Comparison of ENCODE assay signal across 8 cellular contexts in genomic region chrX:140733766-140734342, GRCh38. TPM values are rescaled to one million over a fixed set of nuclear protein-coding genes. Genes with fewer than 3 reads are reported as not detected.
A peak's percentile ranks its signal among the peaks of the same experiment; 100 is the strongest.
DNase-seq lines count a peak whose midpoint lies in the region; ATAC-seq, FAIRE-seq and TF ChIP-seq lines count a peak whose summit lies in the region.

No MANE protein-coding gene starts in this region.

- no peak overlapping the region for H3K27ac ChIP-seq in OCI-LY3 (ENCODE audit: low read length)

- H2AFZ ChIP-seq in OCI-LY3 (ENCODE audit: low read depth, low read length): no peak overlapping the region

- no peak overlapping the region for H3K9ac ChIP-seq in OCI-LY3 (ENCODE audit: low read length)

- no peaks in the 10 kb centered on the region for H3K36me3 ChIP-seq in OCI-LY3 (replicated peaks; ENCODE audit: low read depth, low read length)

- no peaks in the 10 kb centered on the region for H3K4me1 ChIP-seq in OCI-LY3 (ENCODE audit: low read length)

- H3K4me3 ChIP-seq in OCI-LY3 (ENCODE audit: low read length): no peak overlapping the region

- FAIRE-seq in D721Med (lab: Jason Lieb, UNC): no peak

- peak; percentile 69 for TF ChIP-seq CTCF in D721Med (IDR thresholded peaks at IDR 0.05; ENCODE audit: insufficient read depth, missing control alignments)
- peak; percentile 62 for TF ChIP-seq CTCF in OCI-LY3 (IDR thresholded peaks at IDR 0.05; ENCODE audit: low read depth, low read length)

- no peak overlapping the region for H3K4me2 ChIP-seq in OCI-LY3 (ENCODE audit: low read length)

- DNase-seq in D721Med (ENCODE audit: insufficient read length, low spot score) (no peak), dermis blood vessel endothelial cell (peak; percentile 43), midbrain (lab: John Stamatoyannopoulos, UW) (peak; percentile 44), mucosa of gallbladder (ENCODE audit: low spot score) (no peak), GDM1 (lab: John Stamatoyannopoulos, UW) (no peak)

- H3K27me3 ChIP-seq in OCI-LY3 (ENCODE audit: low read depth, low read length): no peaks in the 10 kb centered on the region

- no peaks in the 10 kb centered on the region for H4K20me1 ChIP-seq in OCI-LY3 (ENCODE audit: insufficient read depth, low read length)

- H3K79me2 ChIP-seq in OCI-LY3 (ENCODE audit: low read length): no peaks in the 10 kb centered on the region

- peak; percentile 92 for ATAC-seq in GM18867 (IDR thresholded peaks at IDR 0.05; ENCODE audit: unreplicated experiment)
- ATAC-seq in HG03280 (IDR thresholded peaks at IDR 0.05; ENCODE audit: unreplicated experiment): peak; percentile 63

- no peaks in the 10 kb centered on the region for H3K9me3 ChIP-seq in OCI-LY3 (ENCODE audit: insufficient read depth, low read length)

RNA-seq across cellular contexts. Expression of gene LINC00632, which starts 24.3 kb away (rescaled TPM):
- total RNA-seq in dermis blood vessel endothelial cell (0.17 and 0.23 TPM in 2 replicates), mucosa of gallbladder (61.2 TPM)

Comparison
In these comparisons a context has a peak if more than half of its experiments do, and no peak if none do; other contexts are left out.
1. DNase-seq: peak in dermis blood vessel endothelial cell (single experiment) and midbrain (single experiment); none in D721Med (single experiment), mucosa of gallbladder (single experiment) and GDM1 (single experiment).
2. RNA of gene LINC00632, which starts 24.3 kb away (total RNA-seq): 61.2 TPM in mucosa of gallbladder (single experiment); 0.17 to 0.23 TPM in dermis blood vessel endothelial cell; every median in the first group is over 10 times any median in the second.